In the genomic region with DNA sequence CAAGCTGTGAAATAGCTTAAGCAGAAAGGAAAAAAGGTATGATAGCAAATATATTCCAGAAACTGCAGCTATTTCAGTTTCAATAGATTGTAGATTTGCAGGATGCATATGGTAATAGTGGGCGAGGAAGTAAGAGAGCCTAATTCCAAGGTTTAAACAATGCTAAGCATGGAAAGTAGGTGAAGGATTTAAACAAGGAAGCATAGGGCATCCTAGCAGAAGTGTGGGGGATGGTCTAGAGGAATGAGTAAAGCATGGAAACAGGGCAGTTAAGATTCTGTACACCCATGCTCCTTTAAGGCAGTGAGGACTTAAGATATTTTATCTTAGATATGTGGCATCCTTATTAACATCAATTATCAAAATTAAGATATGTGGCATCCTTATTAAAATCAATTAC, we compare ENCODE assay signal across 8 cellular contexts. TPM values are rescaled to one million over a fixed set of nuclear protein-coding genes. Genes with fewer than 3 reads are reported as not detected.
A peak's percentile ranks its signal among the peaks of the same experiment; 100 is the strongest.
DNase-seq lines count a peak whose midpoint lies in the region; ATAC-seq and TF ChIP-seq lines count a peak whose summit lies in the region.

No MANE protein-coding gene starts in this region.

- POLR2A ChIA-PET in PC-9 (lab: Charles Lee; ENCODE audit: unreplicated experiment) (no interaction called here), GM10248 (lab: Yijun Ruan, JAX) (interaction anchor here (0.6 kb wide), 1 partner anchor 18 kb away, joined by 4 read pairs; no protein-coding TSS in a partner anchor)

- intact Hi-C loops in PC-9 (cut with micrococcal nuclease; ENCODE audit: unreplicated experiment) = loop anchor here (10.0 kb wide), 1 partner anchor 920 kb away; no protein-coding TSS in a partner anchor

- H3K9me2 ChIP-seq in GM23248 (ENCODE audit: insufficient read depth) = no peaks in the 10 kb centered on the region
- no peaks in the 10 kb centered on the region for H3K9me2 ChIP-seq in PC-9 (ENCODE audit: insufficient read depth)

- ATAC-seq in HG03442 (IDR thresholded peaks at IDR 0.05; ENCODE audit: unreplicated experiment) (no peak), HG03280 (IDR thresholded peaks at IDR 0.05; ENCODE audit: unreplicated experiment) (no peak)

- H3K27ac ChIP-seq in GM23248 = peak overlapping the region; percentile 12
- H3K27ac ChIP-seq in PC-9 = no peak overlapping the region

- WGBS in GM23248 (ENCODE audit: low coverage in 1 of 2, low lambda C conversion rate in 2 of 2, missing lambda C conversion rate in 2 of 2), 2 experiments = 88 to 97% methylated on average over 1 of the region's 1 CpG

- peak overlapping the region; percentile 95 for H3K9ac ChIP-seq in GM23248

- H3K4me1 ChIP-seq in GM23248 (ENCODE audit: insufficient read depth) = peaks cover 34% of the 10 kb centered on the region
- H3K4me1 ChIP-seq in PC-9 (replicated peaks; ENCODE audit: insufficient read depth) = peaks cover 37% of the 10 kb centered on the region

- H3K4me3 ChIP-seq in GM23248 (peak overlapping the region; percentile 84), PC-9 (peak overlapping the region; percentile 97; the same call in 1 of the 2 replicates), epithelial cell of esophagus (ENCODE audit: low read length) (peak overlapping the region; percentile 91)

- BruUV-seq in PC-9 (replicated peaks; lab: Mats Ljungman, UMichigan) = no TSS peak

- H3K36me3 ChIP-seq in GM23248 (ENCODE audit: low read depth) (peaks cover 11% of the 10 kb centered on the region), PC-9 (ENCODE audit: low read depth) (0 out of 2 replicates have a peak, but pooled peaks cover 17% of the 10 kb centered on the region)

- H3K27me3 ChIP-seq in GM23248 (replicated peaks; ENCODE audit: insufficient read depth) (no peaks in the 10 kb centered on the region), PC-9 (ENCODE audit: insufficient read depth, low read depth) (no peaks in the 10 kb centered on the region)

- peaks cover 72% of the 10 kb centered on the region for H3K79me2 ChIP-seq in GM23248 (ENCODE audit: insufficient read depth)
- H3K79me2 ChIP-seq in PC-9 (ENCODE audit: low read depth) = peaks cover 67% of the 10 kb centered on the region

- in situ Hi-C loops in GM23248 (cut with MboI) = no loop called here

- DNase-seq in GM23248 (peak; percentile 51), PC-9 (no peak), epithelial cell of esophagus (ENCODE audit: low read depth) (peak; percentile 46), pons (ENCODE audit: low spot score) (peak; percentile 33), GM10248 (ENCODE audit: extremely low spot score) (no peak), NCI-H1105 treated with DMSO at 0.1 percent for 48 hours (lab: John Stamatoyannopoulos, UW) (no peak)

- H3F3A ChIP-seq in GM23248 (ENCODE audit: insufficient read depth) = no peaks in the 10 kb centered on the region
- H3F3A ChIP-seq in PC-9 (ENCODE audit: insufficient read depth, low read depth) = peaks cover 9% of the 10 kb centered on the region; the same call in 1 of the 2 replicates

- H2AFZ ChIP-seq in GM23248 = no peak overlapping the region
- H2AFZ ChIP-seq in PC-9 = no peak overlapping the region

- no peak for TF ChIP-seq CTCF in PC-9 (conservative IDR thresholded peaks at IDR 0.05)
- no peak for TF ChIP-seq CTCF in epithelial cell of esophagus (IDR thresholded peaks at IDR 0.05; ENCODE audit: insufficient read depth, low read depth, low read length, missing control alignments)
- TF ChIP-seq CTCF in GM10248 (IDR thresholded peaks at IDR 0.05; ENCODE audit: control extremely low read depth, extremely low read depth, low read depth, missing control alignments) = no peak

- H4K20me1 ChIP-seq in GM23248 (ENCODE audit: insufficient read depth) = 0 out of 2 replicates have a peak, but pooled peaks cover 21% of the 10 kb centered on the region
- peaks cover 42% of the 10 kb centered on the region for H4K20me1 ChIP-seq in PC-9 (ENCODE audit: insufficient read depth)

- CTCF ChIA-PET in PC-9 (lab: Charles Lee) = no interaction called here
- CTCF ChIA-PET in GM10248 (lab: Yijun Ruan, JAX) = interaction anchor here (1.2 to 1.8 kb wide), 4 partner anchors 10 to 281 kb away, joined by 4 to 8 read pairs (median 4); no protein-coding TSS in a partner anchor

- H3K4me2 ChIP-seq in GM23248 (ENCODE audit: unreplicated experiment) (peak overlapping the region; percentile 95), PC-9 (peak overlapping the region; percentile 97)

- H3K9me3 ChIP-seq in GM23248 (ENCODE audit: low read depth) = no peaks in the 10 kb centered on the region
- no peaks in the 10 kb centered on the region for H3K9me3 ChIP-seq in PC-9 (ENCODE audit: insufficient read depth, low read depth)

RNA-seq across cellular contexts. Expression of a gene that starts 2.6 kb away (rescaled TPM):
- 52.0 and 63.5 TPM in 2 replicates for total RNA-seq in GM23248 (2014; rRNA removed; shearing (Covaris generic))
- polyA plus RNA-seq in GM23248 (2016; fragmentation: Nextera tagmentation; extraction: Ambion mirVana) = 47.9 and 51.4 TPM in 2 replicates
- total RNA-seq in PC-9 (2021) = 38.8 and 44.3 TPM in 2 replicates

Comparison
In these comparisons a context has a peak if more than half of its experiments do, and no peak if none do; other contexts are left out.
1. DNase-seq: peak in GM23248 (single experiment), epithelial cell of esophagus (single experiment) and pons (single experiment); none in PC-9 (0 of 2), GM10248 (single experiment) and NCI-H1105 treated with DMSO at 0.1 percent for 48 hours (single experiment).
2. Peak in every context shown above with its lines, with median percentiles within 50 percentile points of each other: H3K4me3 ChIP-seq.